1 cellular context compared by ENCODE assay signal in the genomic region with DNA sequence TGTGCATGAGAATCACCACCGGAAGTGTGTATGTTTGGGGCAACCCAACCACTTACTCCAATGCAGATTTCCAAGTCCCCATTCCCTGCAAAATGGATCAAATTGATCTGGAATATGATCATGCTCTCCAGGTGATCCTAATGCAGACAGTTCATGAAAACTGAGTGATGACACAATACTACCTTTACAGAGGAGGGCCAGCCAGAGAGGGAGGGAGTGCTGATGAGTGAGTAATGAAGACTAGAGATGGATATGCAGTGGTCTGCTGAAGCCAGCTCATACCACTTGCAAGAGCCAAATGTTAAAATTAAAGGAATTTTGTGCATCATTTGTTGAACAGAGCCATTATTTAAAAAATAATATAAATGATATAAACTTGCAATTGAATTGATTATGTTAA.
TF ChIP-seq lines count a peak whose summit lies in the region.

No MANE protein-coding gene starts in this region.

TF ChIP-seq in H1, 55 proteins besides CTCF, POLR2A, EP300 and RAD21:
- TF ChIP-seq, protein P1, sequence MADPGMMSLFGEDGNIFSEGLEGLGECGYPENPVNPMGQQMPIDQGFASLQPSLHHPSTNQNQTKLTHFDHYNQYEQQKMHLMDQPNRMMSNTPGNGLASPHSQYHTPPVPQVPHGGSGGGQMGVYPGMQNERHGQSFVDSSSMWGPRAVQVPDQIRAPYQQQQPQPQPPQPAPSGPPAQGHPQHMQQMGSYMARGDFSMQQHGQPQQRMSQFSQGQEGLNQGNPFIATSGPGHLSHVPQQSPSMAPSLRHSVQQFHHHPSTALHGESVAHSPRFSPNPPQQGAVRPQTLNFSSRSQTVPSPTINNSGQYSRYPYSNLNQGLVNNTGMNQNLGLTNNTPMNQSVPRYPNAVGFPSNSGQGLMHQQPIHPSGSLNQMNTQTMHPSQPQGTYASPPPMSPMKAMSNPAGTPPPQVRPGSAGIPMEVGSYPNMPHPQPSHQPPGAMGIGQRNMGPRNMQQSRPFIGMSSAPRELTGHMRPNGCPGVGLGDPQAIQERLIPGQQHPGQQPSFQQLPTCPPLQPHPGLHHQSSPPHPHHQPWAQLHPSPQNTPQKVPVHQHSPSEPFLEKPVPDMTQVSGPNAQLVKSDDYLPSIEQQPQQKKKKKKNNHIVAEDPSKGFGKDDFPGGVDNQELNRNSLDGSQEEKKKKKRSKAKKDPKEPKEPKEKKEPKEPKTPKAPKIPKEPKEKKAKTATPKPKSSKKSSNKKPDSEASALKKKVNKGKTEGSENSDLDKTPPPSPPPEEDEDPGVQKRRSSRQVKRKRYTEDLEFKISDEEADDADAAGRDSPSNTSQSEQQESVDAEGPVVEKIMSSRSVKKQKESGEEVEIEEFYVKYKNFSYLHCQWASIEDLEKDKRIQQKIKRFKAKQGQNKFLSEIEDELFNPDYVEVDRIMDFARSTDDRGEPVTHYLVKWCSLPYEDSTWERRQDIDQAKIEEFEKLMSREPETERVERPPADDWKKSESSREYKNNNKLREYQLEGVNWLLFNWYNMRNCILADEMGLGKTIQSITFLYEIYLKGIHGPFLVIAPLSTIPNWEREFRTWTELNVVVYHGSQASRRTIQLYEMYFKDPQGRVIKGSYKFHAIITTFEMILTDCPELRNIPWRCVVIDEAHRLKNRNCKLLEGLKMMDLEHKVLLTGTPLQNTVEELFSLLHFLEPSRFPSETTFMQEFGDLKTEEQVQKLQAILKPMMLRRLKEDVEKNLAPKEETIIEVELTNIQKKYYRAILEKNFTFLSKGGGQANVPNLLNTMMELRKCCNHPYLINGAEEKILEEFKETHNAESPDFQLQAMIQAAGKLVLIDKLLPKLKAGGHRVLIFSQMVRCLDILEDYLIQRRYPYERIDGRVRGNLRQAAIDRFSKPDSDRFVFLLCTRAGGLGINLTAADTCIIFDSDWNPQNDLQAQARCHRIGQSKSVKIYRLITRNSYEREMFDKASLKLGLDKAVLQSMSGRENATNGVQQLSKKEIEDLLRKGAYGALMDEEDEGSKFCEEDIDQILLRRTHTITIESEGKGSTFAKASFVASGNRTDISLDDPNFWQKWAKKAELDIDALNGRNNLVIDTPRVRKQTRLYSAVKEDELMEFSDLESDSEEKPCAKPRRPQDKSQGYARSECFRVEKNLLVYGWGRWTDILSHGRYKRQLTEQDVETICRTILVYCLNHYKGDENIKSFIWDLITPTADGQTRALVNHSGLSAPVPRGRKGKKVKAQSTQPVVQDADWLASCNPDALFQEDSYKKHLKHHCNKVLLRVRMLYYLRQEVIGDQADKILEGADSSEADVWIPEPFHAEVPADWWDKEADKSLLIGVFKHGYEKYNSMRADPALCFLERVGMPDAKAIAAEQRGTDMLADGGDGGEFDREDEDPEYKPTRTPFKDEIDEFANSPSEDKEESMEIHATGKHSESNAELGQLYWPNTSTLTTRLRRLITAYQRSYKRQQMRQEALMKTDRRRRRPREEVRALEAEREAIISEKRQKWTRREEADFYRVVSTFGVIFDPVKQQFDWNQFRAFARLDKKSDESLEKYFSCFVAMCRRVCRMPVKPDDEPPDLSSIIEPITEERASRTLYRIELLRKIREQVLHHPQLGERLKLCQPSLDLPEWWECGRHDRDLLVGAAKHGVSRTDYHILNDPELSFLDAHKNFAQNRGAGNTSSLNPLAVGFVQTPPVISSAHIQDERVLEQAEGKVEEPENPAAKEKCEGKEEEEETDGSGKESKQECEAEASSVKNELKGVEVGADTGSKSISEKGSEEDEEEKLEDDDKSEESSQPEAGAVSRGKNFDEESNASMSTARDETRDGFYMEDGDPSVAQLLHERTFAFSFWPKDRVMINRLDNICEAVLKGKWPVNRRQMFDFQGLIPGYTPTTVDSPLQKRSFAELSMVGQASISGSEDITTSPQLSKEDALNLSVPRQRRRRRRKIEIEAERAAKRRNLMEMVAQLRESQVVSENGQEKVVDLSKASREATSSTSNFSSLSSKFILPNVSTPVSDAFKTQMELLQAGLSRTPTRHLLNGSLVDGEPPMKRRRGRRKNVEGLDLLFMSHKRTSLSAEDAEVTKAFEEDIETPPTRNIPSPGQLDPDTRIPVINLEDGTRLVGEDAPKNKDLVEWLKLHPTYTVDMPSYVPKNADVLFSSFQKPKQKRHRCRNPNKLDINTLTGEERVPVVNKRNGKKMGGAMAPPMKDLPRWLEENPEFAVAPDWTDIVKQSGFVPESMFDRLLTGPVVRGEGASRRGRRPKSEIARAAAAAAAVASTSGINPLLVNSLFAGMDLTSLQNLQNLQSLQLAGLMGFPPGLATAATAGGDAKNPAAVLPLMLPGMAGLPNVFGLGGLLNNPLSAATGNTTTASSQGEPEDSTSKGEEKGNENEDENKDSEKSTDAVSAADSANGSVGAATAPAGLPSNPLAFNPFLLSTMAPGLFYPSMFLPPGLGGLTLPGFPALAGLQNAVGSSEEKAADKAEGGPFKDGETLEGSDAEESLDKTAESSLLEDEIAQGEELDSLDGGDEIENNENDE (IDR thresholded peaks at IDR 0.05; ENCODE audit: insufficient replicate concordance, low read length), result no peak
- no peak for TF ChIP-seq TBP (IDR thresholded peaks at IDR 0.05; ENCODE audit: low read depth, low read length)
- no peak for TF ChIP-seq SP4 (IDR thresholded peaks at IDR 0.05; ENCODE audit: low read length)
- TF ChIP-seq, protein P2, sequence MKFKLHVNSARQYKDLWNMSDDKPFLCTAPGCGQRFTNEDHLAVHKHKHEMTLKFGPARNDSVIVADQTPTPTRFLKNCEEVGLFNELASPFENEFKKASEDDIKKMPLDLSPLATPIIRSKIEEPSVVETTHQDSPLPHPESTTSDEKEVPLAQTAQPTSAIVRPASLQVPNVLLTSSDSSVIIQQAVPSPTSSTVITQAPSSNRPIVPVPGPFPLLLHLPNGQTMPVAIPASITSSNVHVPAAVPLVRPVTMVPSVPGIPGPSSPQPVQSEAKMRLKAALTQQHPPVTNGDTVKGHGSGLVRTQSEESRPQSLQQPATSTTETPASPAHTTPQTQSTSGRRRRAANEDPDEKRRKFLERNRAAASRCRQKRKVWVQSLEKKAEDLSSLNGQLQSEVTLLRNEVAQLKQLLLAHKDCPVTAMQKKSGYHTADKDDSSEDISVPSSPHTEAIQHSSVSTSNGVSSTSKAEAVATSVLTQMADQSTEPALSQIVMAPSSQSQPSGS (IDR thresholded peaks at IDR 0.05; ENCODE audit: low read length), result no peak
- TF ChIP-seq, protein P3, sequence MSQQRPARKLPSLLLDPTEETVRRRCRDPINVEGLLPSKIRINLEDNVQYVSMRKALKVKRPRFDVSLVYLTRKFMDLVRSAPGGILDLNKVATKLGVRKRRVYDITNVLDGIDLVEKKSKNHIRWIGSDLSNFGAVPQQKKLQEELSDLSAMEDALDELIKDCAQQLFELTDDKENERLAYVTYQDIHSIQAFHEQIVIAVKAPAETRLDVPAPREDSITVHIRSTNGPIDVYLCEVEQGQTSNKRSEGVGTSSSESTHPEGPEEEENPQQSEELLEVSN (IDR thresholded peaks at IDR 0.05), result no peak
- TF ChIP-seq TAF7 (optimal IDR thresholded peaks at IDR 0.05; ENCODE audit: borderline replicate concordance, low read depth, low read length), result no peak
- no peak for TF ChIP-seq CBX8 (IDR thresholded peaks at IDR 0.05; ENCODE audit: borderline replicate concordance, low read depth, low read length)
- no peak for TF ChIP-seq TEAD4 (IDR thresholded peaks at IDR 0.05; ENCODE audit: low read depth, low read length)
